ENCODE assay signal across 13 cellular contexts in the genomic region with DNA sequence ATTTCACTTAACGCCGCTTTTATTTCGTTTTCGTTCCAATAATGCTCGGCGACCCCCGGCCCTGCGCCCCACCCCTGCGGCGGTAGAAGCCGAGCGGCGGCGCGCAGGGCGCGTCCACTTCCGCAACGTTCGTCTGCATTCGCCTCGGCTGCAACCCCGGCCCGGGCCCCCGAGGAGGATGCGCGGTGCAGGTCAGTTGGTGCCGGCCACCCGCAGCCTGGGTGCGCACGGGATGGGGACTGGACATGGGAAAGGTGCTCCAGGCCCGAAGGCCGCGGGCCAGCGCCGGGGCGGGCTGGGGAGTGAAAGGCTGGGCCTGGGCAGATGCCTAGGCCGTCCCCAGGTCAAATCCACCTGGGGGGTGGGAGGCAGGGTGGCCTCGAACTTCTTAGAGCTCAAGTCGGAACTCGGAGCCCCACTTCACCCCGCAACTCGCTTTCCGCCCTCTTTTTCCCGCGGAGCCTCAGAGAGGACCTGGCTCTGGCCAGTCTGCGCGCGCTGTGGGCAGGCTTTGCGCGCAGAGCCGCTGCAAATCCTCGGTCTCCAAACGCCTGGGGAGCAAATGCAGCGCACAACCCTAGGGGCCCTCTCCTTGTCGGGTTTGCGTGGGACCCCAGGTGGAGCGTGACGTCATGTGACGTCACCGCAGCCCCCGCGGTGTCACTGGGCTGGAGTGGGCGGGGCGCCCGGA. TPM values are rescaled to one million over a fixed set of nuclear protein-coding genes. Genes with fewer than 3 reads are reported as not detected.
DNase-seq lines count a peak whose midpoint lies in the region; ATAC-seq and TF ChIP-seq lines count a peak whose summit lies in the region.
"Had no signal": no experiment of that assay in that cellular context is flagged by ENCODE, and none has a peak within 500 bp of the region (broad histone marks: within the 10 kb centered on the region; RNA-seq: fewer than 3 reads in every experiment).

No MANE protein-coding gene starts in this region.

- H3K36me3 Mint-ChIP-seq in activated T-cell treated with anti-CD3 and anti-CD28 coated beads, Interleukin-2, amount 50 U/mL, for 24 hours (ENCODE audit: low read depth), result no peaks in the 10 kb centered on the region
- no peaks in the 10 kb centered on the region for H3K36me3 Mint-ChIP-seq in WTC11

- ATAC-seq in WTC11 (no peak), GM19467 (IDR thresholded peaks at IDR 0.05; ENCODE audit: unreplicated experiment) (no peak)
- ATAC-seq in stimulated activated naive CD8-positive, alpha-beta T cell treated with anti-CD3 and anti-CD28 coated beads, Interleukin-15, Interleukin-2, amounts not matched to agents 100 U/mL and 50 U/mL, for 24 hours, result no peak

- TF ChIP-seq CTCF in WTC11 (IDR thresholded peaks at IDR 0.05), result no peak

- peaks cover 38% of the 10 kb centered on the region for H3K4me1 Mint-ChIP-seq in activated T-cell treated with anti-CD3 and anti-CD28 coated beads, Interleukin-2, amount 50 U/mL, for 24 hours (ENCODE audit: low read depth)
- H3K4me1 Mint-ChIP-seq in WTC11, result peaks cover 49% of the 10 kb centered on the region

- peak; percentile 39 for DNase-seq in activated T-cell treated with anti-CD3 and anti-CD28 coated beads, Interleukin-2, amount 50 U/mL, for 24 hours
- DNase-seq in activated T-cell treated with anti-CD3 and anti-CD28 coated beads for 4 hours (no peak), WTC11 (ENCODE audit: low spot score) (peak; percentile 46), left kidney (ENCODE audit: low read depth, low spot score) (peak; percentile 32), kidney glomerular epithelial cell (lab: John Stamatoyannopoulos, UW) (no peak), OCI-M1 (lab: John Stamatoyannopoulos, UW) (no peak)
- peak; percentile 13 for DNase-seq in stimulated activated naive CD8-positive, alpha-beta T cell treated with anti-CD3 and anti-CD28 coated beads, Interleukin-15, Interleukin-2, amounts not matched to agents 100 U/mL and 50 U/mL, for 24 hours
- DNase-seq: BE2C; GOT3; NCI-H2029 treated with DMSO at 0.1 percent for 48 hours; stimulated activated CD4-positive, alpha-beta T cell treated with anti-CD3 and anti-CD28 coated beads, Interleukin-4, amount 100 ng/mL, for 4 hours; SW 1271 had no signal

- H3K27me3 Mint-ChIP-seq in activated T-cell treated with anti-CD3 and anti-CD28 coated beads, Interleukin-2, amount 50 U/mL, for 24 hours, result peaks cover 87% of the 10 kb centered on the region
- H3K27me3 Mint-ChIP-seq in WTC11 (ENCODE audit: low read depth), result peaks cover 98% of the 10 kb centered on the region

- CTCF ChIA-PET in WTC11 (lab: Charles Lee), result interaction anchor here (1.4 kb wide), 1 partner anchor 105 kb away, joined by 3 read pairs; no protein-coding TSS in a partner anchor

- no peaks in the 10 kb centered on the region for H3K9me3 Mint-ChIP-seq in activated T-cell treated with anti-CD3 and anti-CD28 coated beads, Interleukin-2, amount 50 U/mL, for 24 hours
- H3K9me3 Mint-ChIP-seq in WTC11, result no peaks in the 10 kb centered on the region

- peak overlapping the region; percentile 16 for H3K4me3 Mint-ChIP-seq in activated T-cell treated with anti-CD3 and anti-CD28 coated beads, Interleukin-2, amount 50 U/mL, for 24 hours
- peak overlapping the region; percentile 63 for H3K4me3 Mint-ChIP-seq in WTC11

- POLR2A ChIA-PET in WTC11 (lab: Charles Lee), result no interaction called here

- H3K27ac Mint-ChIP-seq in activated T-cell treated with anti-CD3 and anti-CD28 coated beads, Interleukin-2, amount 50 U/mL, for 24 hours, result no peak overlapping the region
- H3K27ac Mint-ChIP-seq in WTC11, result no peak overlapping the region

TF ChIP-seq in WTC11, 78 proteins besides CTCF, POLR2A, EP300 and RAD21 (continues in another document):
- no peak for TF ChIP-seq RELA (CRISPR knock-in tag; IDR thresholded peaks at IDR 0.05; ENCODE audit: borderline replicate concordance)
- no peak for TF ChIP-seq ATF1 (CRISPR knock-in tag; IDR thresholded peaks at IDR 0.05)
- no peak for TF ChIP-seq FOXK1 (CRISPR knock-in tag; IDR thresholded peaks at IDR 0.05)
- TF ChIP-seq ZBTB21 (CRISPR knock-in tag; IDR thresholded peaks at IDR 0.05; ENCODE audit: borderline replicate concordance), result peak; percentile 97
- TF ChIP-seq NFATC4 (CRISPR knock-in tag; IDR thresholded peaks at IDR 0.05), result no peak
- TF ChIP-seq OVOL2 (CRISPR knock-in tag; IDR thresholded peaks at IDR 0.05; ENCODE audit: borderline replicate concordance), result no peak
- TF ChIP-seq, protein P1, sequence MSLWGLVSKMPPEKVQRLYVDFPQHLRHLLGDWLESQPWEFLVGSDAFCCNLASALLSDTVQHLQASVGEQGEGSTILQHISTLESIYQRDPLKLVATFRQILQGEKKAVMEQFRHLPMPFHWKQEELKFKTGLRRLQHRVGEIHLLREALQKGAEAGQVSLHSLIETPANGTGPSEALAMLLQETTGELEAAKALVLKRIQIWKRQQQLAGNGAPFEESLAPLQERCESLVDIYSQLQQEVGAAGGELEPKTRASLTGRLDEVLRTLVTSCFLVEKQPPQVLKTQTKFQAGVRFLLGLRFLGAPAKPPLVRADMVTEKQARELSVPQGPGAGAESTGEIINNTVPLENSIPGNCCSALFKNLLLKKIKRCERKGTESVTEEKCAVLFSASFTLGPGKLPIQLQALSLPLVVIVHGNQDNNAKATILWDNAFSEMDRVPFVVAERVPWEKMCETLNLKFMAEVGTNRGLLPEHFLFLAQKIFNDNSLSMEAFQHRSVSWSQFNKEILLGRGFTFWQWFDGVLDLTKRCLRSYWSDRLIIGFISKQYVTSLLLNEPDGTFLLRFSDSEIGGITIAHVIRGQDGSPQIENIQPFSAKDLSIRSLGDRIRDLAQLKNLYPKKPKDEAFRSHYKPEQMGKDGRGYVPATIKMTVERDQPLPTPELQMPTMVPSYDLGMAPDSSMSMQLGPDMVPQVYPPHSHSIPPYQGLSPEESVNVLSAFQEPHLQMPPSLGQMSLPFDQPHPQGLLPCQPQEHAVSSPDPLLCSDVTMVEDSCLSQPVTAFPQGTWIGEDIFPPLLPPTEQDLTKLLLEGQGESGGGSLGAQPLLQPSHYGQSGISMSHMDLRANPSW (CRISPR knock-in tag; conservative IDR thresholded peaks at IDR 0.05; ENCODE audit: low read depth), result no peak
- TF ChIP-seq FOXJ3 (CRISPR knock-in tag; IDR thresholded peaks at IDR 0.05; ENCODE audit: borderline replicate concordance), result no peak
- TF ChIP-seq, protein P2, sequence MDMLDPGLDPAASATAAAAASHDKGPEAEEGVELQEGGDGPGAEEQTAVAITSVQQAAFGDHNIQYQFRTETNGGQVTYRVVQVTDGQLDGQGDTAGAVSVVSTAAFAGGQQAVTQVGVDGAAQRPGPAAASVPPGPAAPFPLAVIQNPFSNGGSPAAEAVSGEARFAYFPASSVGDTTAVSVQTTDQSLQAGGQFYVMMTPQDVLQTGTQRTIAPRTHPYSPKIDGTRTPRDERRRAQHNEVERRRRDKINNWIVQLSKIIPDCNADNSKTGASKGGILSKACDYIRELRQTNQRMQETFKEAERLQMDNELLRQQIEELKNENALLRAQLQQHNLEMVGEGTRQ (CRISPR knock-in tag; IDR thresholded peaks at IDR 0.05), result 0 out of 2 replicates have a peak, but pooled peaks have one; percentile 4
- TF ChIP-seq GRHL2 (CRISPR knock-in tag; IDR thresholded peaks at IDR 0.05; ENCODE audit: insufficient replicate concordance, severe bottlenecking), result no peak
- peak; percentile 82; the same call in 1 of the 2 replicates for TF ChIP-seq CREM (CRISPR knock-in tag; IDR thresholded peaks at IDR 0.05)
- TF ChIP-seq, protein P3, sequence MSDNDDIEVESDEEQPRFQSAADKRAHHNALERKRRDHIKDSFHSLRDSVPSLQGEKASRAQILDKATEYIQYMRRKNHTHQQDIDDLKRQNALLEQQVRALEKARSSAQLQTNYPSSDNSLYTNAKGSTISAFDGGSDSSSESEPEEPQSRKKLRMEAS (CRISPR knock-in tag; IDR thresholded peaks at IDR 0.05), result no peak
- TF ChIP-seq, protein P4, sequence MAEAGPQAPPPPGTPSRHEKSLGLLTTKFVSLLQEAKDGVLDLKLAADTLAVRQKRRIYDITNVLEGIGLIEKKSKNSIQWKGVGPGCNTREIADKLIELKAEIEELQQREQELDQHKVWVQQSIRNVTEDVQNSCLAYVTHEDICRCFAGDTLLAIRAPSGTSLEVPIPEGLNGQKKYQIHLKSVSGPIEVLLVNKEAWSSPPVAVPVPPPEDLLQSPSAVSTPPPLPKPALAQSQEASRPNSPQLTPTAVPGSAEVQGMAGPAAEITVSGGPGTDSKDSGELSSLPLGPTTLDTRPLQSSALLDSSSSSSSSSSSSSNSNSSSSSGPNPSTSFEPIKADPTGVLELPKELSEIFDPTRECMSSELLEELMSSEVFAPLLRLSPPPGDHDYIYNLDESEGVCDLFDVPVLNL (CRISPR knock-in tag; IDR thresholded peaks at IDR 0.05; ENCODE audit: borderline replicate concordance, low read depth), result no peak
- TF ChIP-seq SMAD4 (CRISPR knock-in tag; IDR thresholded peaks at IDR 0.05), result 0 out of 2 replicates have a peak, but pooled peaks have one; percentile 38
- no peak for TF ChIP-seq ETV6 (CRISPR knock-in tag; IDR thresholded peaks at IDR 0.05)
- TF ChIP-seq ZNF219 (CRISPR knock-in tag; IDR thresholded peaks at IDR 0.05; ENCODE audit: borderline replicate concordance), result no peak
- no peak for TF ChIP-seq ZNF263 (CRISPR knock-in tag; IDR thresholded peaks at IDR 0.05; ENCODE audit: low read depth)
- TF ChIP-seq, protein P5, sequence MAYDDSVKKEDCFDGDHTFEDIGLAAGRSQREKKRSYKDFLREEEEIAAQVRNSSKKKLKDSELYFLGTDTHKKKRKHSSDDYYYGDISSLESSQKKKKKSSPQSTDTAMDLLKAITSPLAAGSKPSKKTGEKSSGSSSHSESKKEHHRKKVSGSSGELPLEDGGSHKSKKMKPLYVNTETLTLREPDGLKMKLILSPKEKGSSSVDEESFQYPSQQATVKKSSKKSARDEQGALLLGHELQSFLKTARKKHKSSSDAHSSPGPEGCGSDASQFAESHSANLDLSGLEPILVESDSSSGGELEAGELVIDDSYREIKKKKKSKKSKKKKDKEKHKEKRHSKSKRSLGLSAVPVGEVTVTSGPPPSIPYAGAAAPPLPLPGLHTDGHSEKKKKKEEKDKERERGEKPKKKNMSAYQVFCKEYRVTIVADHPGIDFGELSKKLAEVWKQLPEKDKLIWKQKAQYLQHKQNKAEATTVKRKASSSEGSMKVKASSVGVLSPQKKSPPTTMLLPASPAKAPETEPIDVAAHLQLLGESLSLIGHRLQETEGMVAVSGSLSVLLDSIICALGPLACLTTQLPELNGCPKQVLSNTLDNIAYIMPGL (CRISPR knock-in tag; IDR thresholded peaks at IDR 0.05), result no peak
- TF ChIP-seq, protein P6, sequence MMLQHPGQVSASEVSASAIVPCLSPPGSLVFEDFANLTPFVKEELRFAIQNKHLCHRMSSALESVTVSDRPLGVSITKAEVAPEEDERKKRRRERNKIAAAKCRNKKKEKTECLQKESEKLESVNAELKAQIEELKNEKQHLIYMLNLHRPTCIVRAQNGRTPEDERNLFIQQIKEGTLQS (CRISPR knock-in tag; conservative IDR thresholded peaks at IDR 0.05), result no peak

RNA-seq across cellular contexts. Expression of a gene that starts 3.2 kb away (rescaled TPM):
- 0.11 to 0.16 TPM in 2 of 3 replicates, not detected in the other for total RNA-seq in WTC11 (2021)

Comparison
In these comparisons a context has a peak if more than half of its experiments do, and no peak if none do; other contexts are left out.
1. DNase-seq: peak in activated T-cell treated with anti-CD3 and anti-CD28 coated beads, Interleukin-2, amount 50 U/mL, for 24 hours (single experiment), WTC11 (single experiment), left kidney (single experiment) and stimulated activated naive CD8-positive, alpha-beta T cell treated with anti-CD3 and anti-CD28 coated beads, Interleukin-15, Interleukin-2, amounts not matched to agents 100 U/mL and 50 U/mL, for 24 hours (single experiment); none in activated T-cell treated with anti-CD3 and anti-CD28 coated beads for 4 hours (single experiment), kidney glomerular epithelial cell (single experiment) and OCI-M1 (single experiment).